ENCODE assay signal across 13 cellular contexts in the genomic region with DNA sequence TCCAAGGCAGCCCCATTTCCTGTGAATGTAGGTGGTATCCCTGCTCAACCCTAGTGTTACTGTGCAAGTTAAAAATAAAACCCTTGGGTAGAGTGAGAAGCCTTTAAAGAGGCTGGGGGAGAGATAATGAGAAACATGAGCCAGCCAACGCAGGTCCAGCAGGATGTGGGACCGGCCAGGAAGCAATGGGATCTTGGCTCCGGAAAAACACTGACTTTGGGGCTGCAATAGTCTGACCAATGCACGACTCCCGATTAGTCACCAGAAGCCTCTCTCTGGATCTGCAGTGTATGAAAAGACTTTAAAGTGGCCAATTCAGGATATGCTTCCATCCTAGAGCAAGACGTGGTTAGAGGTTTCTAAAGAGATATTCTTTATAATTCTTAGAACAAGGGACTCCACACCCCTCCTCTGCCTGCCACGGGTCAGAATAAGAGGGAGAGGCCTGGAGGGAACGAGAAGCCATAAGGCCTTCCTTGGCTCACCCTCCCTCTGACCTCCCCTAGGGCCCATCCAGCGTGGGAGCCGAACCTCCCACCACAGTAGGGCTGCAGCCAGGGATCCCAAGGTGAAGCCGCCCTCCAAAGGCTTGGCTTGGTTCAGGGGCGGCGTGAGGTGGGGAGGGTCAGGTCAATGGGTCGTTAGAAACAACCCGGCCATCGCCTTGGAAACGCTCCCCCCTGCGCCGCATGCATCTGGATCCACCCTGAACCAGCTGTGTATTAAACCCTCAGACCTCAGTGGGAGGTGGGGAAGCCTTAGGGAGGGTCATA. TPM values are rescaled to one million over a fixed set of nuclear protein-coding genes. Genes with fewer than 3 reads are reported as not detected.
DNase-seq lines count a peak whose midpoint lies in the region; ATAC-seq, FAIRE-seq and TF ChIP-seq lines count a peak whose summit lies in the region.
"Had no signal": no experiment of that assay in that cellular context is flagged by ENCODE, and none has a peak within 500 bp of the region (broad histone marks: within the 10 kb centered on the region; RNA-seq: fewer than 3 reads in every experiment).

No MANE protein-coding gene starts in this region.

- no peaks in the 10 kb centered on the region for H3K36me3 ChIP-seq in pancreas

- intact Hi-C loops in pancreas (cut with DNase I): no loop called here

- H3K27me3 Mint-ChIP-seq in osteocyte (ENCODE audit: unreplicated experiment): no peaks in the 10 kb centered on the region

- H3K36me3 Mint-ChIP-seq in osteocyte (ENCODE audit: unreplicated experiment): no peaks in the 10 kb centered on the region
- H3K36me3 Mint-ChIP-seq: CD4-positive, alpha-beta memory T cell; T-cell had no signal

- no peak for TF ChIP-seq CTCF in fibroblast of the aortic adventitia (IDR thresholded peaks at IDR 0.05; ENCODE audit: insufficient read depth, low read length)
- TF ChIP-seq CTCF in pancreas (IDR thresholded peaks at IDR 0.05): no peak
- no peak for TF ChIP-seq CTCF in osteocyte (IDR thresholded peaks at IDR 0.05)

- no peak overlapping the region for H3K4me3 Mint-ChIP-seq in osteocyte (ENCODE audit: unreplicated experiment)
- H3K4me3 Mint-ChIP-seq: CD4-positive, alpha-beta memory T cell; neural crest cell; T-cell had no signal

- ATAC-seq in pancreas: peak in 3 of 4 donors; percentile 32 to 61 (median 37)
- ATAC-seq: T-cell had no signal

- H3K4me1 Mint-ChIP-seq in osteocyte (ENCODE audit: unreplicated experiment): peaks cover 8% of the 10 kb centered on the region
- H3K4me1 Mint-ChIP-seq: CD4-positive, alpha-beta memory T cell; neural crest cell; T-cell had no signal

- H3K9me3 Mint-ChIP-seq in osteocyte (ENCODE audit: unreplicated experiment): no peaks in the 10 kb centered on the region
- H3K9me3 Mint-ChIP-seq: CD4-positive, alpha-beta memory T cell; neural crest cell; T-cell had no signal

- no peaks in the 10 kb centered on the region for H3K9me3 ChIP-seq in pancreas

- peak overlapping the region in 1 of 4 donors; percentile 10 for H3K27ac ChIP-seq in pancreas

- no peak overlapping the region for H3K27ac Mint-ChIP-seq in osteocyte (ENCODE audit: unreplicated experiment)
- H3K27ac Mint-ChIP-seq: T-cell had no signal

- H3K4me1 ChIP-seq in pancreas: no peaks in the 10 kb centered on the region

- no peaks in the 10 kb centered on the region for H3K27me3 ChIP-seq in pancreas

- FAIRE-seq in pancreas (lab: Jason Lieb, UNC): no peak

- 82% methylated on average over 19 of the region's 19 CpGs for WGBS in pancreas, 2 donors

- peak; percentile 87 for DNase-seq in EH (ENCODE audit: low read depth)
- peak; percentile 57 for DNase-seq in amniotic epithelial cell (ENCODE audit: low read depth)
- DNase-seq in fibroblast of the aortic adventitia (ENCODE audit: low read depth): peak; percentile 80
- DNase-seq in pancreas: no peak
- no peak for DNase-seq in stimulated activated CD4-positive, alpha-beta T cell treated with anti-CD3 and anti-CD28 coated beads, Interleukin-1b, Interleukin-23, amount 100 ng/mL, for 48 hours
- no peak for DNase-seq in osteocyte (ENCODE audit: extremely low spot score, unreplicated experiment)
- DNase-seq in UCSD-AML1 (lab: John Stamatoyannopoulos, UW; ENCODE audit: unreplicated experiment): no peak
- DNase-seq in NCI-H345 (lab: John Stamatoyannopoulos, UW): no peak
- DNase-seq: CD4-positive, alpha-beta memory T cell; Kasumi-1; NCI-H526 treated with DMSO at 0.1 percent for 48 hours; T-cell had no signal

- H3K4me3 ChIP-seq in fibroblast of the aortic adventitia (ENCODE audit: low read depth, low read length): no peak overlapping the region
- H3K4me3 ChIP-seq in pancreas: no peak overlapping the region

RNA-seq across cellular contexts. Expression of a gene that starts 11.3 kb away (rescaled TPM):
- total RNA-seq in fibroblast of the aortic adventitia (ENCODE audit: low replicate concordance): 1.2 and 3.4 TPM in 2 replicates
- total RNA-seq in pancreas: under 1 TPM; 0.03 to 0.90 (median 0.24) TPM
- polyA plus RNA-seq in pancreas: under 1 TPM; 0.42 to 0.73 TPM
- total RNA-seq in osteocyte: 0.73 and 1.5 TPM in 2 replicates
- total RNA-seq: CD4-positive, alpha-beta memory T cell; neural crest cell; T-cell had no signal
- polyA plus RNA-seq: CD4-positive, alpha-beta memory T cell had no signal

Comparison
In these comparisons a context has a peak if more than half of its experiments do, and no peak if none do; other contexts are left out.
1. DNase-seq: peak in EH (single experiment), amniotic epithelial cell (single experiment) and fibroblast of the aortic adventitia (single experiment); none in pancreas (0 of 6), stimulated activated CD4-positive, alpha-beta T cell treated with anti-CD3 and anti-CD28 coated beads, Interleukin-1b, Interleukin-23, amount 100 ng/mL, for 48 hours (single experiment), osteocyte (single experiment), UCSD-AML1 (single experiment) and NCI-H345 (single experiment).